ENCODE assay signal across 8 cellular contexts in the genomic region with DNA sequence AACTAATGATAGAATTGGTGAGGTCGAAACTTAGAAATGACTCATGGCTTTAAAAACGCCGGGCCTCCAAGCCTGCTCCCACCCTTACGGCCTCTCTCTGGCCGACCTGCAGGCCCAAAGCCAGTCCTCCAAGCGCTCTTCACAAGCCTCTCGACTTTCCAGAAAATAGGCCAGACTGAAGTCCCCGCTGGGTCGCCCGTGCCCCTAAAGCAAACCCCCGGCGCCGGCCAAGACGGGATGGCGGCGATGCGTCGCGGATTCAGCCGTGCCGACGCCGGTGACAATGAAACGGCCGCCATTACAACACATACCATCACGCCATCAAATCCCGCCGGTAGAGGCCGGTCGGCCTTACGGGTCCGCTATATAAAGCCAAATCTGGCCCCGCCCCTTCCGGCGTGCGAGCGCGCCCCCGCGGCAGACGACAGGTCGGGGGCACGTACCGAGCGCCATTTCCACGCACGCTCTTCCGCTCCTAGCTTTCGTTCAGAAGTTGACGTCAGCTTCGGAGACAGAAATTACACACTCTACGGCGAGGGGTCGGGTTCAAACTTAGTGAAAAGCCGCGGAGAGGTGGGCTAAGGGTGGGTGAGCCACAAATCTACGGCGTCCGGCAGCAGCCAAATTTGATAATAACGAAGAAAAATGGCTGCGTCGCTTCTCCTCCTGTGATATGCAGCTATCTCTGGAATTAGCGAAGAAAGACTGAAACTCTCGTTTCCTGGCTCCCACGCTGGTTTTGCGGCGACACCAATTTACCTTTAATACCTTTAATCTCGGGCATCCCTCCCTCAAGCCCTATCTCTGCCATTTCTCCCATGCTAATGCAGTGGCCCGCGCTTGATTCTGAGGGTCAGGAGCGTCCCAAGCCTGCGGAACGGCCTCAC. TPM values are rescaled to one million over a fixed set of nuclear protein-coding genes. Genes with fewer than 3 reads are reported as not detected.
DNase-seq lines count a peak whose midpoint lies in the region; ATAC-seq lines count a peak whose summit lies in the region.

A gene (minus strand): TSS at position 340 of the 887 bp plus-strand sequence. CDS start 26 bp downstream, at position 314.

- peaks cover 43% of the 10 kb centered on the region for H3K36me3 ChIP-seq in CD8-positive, alpha-beta memory T cell (ENCODE audit: insufficient read depth, low read length)

- H3K4me3 ChIP-seq in CD8-positive, alpha-beta memory T cell (ENCODE audit: low read length) = peak within 1 kb of the TSS; percentile 99

- DNase-seq in CD8-positive, alpha-beta memory T cell = peak; percentile 93 to 98 (median 97)
- DNase-seq in HT-29 (ENCODE audit: low spot score) = peak; percentile 83
- DNase-seq in NOMO-1 (lab: John Stamatoyannopoulos, UW; ENCODE audit: unreplicated experiment in 2 of 2) = peak; percentile 97 to 98
- DNase-seq in activated CD8-positive, alpha-beta memory T cell treated with anti-CD3 and anti-CD28 coated beads for 4 hours (ENCODE audit: low read depth in 2 of 2) = peak; percentile 94 to 96
- peak; percentile 98 to 99 (median 98) for DNase-seq in effector memory CD8-positive, alpha-beta T cell
- peak; percentile 98 for DNase-seq in memory B cell (ENCODE audit: low spot score in 2 of 2)
- peak; percentile 74 for DNase-seq in stimulated activated CD8-positive, alpha-beta memory T cell treated with anti-CD3 and anti-CD28 coated beads, Interleukin-12 subunit alpha, Interleukin-12 subunit beta, amount 100 ng/mL, for 24 hours (ENCODE audit: extremely low read depth)

- POLR2A ChIA-PET in CD8-positive, alpha-beta memory T cell (lab: Charles Lee) = interaction anchor here (0.5 to 7.0 kb wide), 35 partner anchors 9 to 1119 kb away, joined by 3 to 89 read pairs (median 5); a partner anchor contains a TSS

- H3K9me3 Mint-ChIP-seq in CD8-positive, alpha-beta memory T cell = peaks cover 0 to 3% (median 0%) of the 10 kb centered on the region in 5 donors
- H3K9me3 Mint-ChIP-seq in effector memory CD8-positive, alpha-beta T cell = no peaks in the 10 kb centered on the region
- no peaks in the 10 kb centered on the region for H3K9me3 Mint-ChIP-seq in memory B cell

- peak within 1 kb of the TSS; percentile 93 for H3K27ac ChIP-seq in CD8-positive, alpha-beta memory T cell (ENCODE audit: low read depth, low read length)

- H3K36me3 Mint-ChIP-seq in CD8-positive, alpha-beta memory T cell = peaks cover 8 to 55% (median 13%) of the 10 kb centered on the region in 3 donors
- H3K36me3 Mint-ChIP-seq in effector memory CD8-positive, alpha-beta T cell (ENCODE audit: insufficient read depth) = peaks cover 61% of the 10 kb centered on the region
- peaks cover 18% of the 10 kb centered on the region for H3K36me3 Mint-ChIP-seq in memory B cell

- CTCF ChIA-PET in CD8-positive, alpha-beta memory T cell (lab: Charles Lee) = interaction anchor here (0.7 to 7.0 kb wide), 18 partner anchors 8 to 572 kb away, joined by 3 to 178 read pairs (median 6); a partner anchor contains a TSS

- H3K27me3 ChIP-seq in CD8-positive, alpha-beta memory T cell (ENCODE audit: insufficient read depth, low read length, poor library complexity, severe bottlenecking) = no peaks in the 10 kb centered on the region

- peaks cover 47 to 56% (median 52%) of the 10 kb centered on the region in 3 donors for H3K4me1 Mint-ChIP-seq in CD8-positive, alpha-beta memory T cell
- peaks cover 29 to 44% of the 10 kb centered on the region in 2 donors for H3K4me1 Mint-ChIP-seq in effector memory CD8-positive, alpha-beta T cell (ENCODE audit: low read depth in 2 of 2)
- peaks cover 23% of the 10 kb centered on the region for H3K4me1 Mint-ChIP-seq in memory B cell

- peak within 1 kb of the TSS; percentile 90 to 99 (median 97) for H3K27ac Mint-ChIP-seq in CD8-positive, alpha-beta memory T cell
- H3K27ac Mint-ChIP-seq in effector memory CD8-positive, alpha-beta T cell = peak within 1 kb of the TSS; percentile 98 to 100
- peak within 1 kb of the TSS; percentile 96 for H3K27ac Mint-ChIP-seq in memory B cell

- H3K27me3 Mint-ChIP-seq in CD8-positive, alpha-beta memory T cell = peaks cover 0 to 10% of the 10 kb centered on the region in 2 donors
- no peaks in the 10 kb centered on the region for H3K27me3 Mint-ChIP-seq in effector memory CD8-positive, alpha-beta T cell
- no peaks in the 10 kb centered on the region for H3K27me3 Mint-ChIP-seq in memory B cell

- H3K4me1 ChIP-seq in CD8-positive, alpha-beta memory T cell (ENCODE audit: insufficient read depth, low read length) = peaks cover 41% of the 10 kb centered on the region

- H3K9me3 ChIP-seq in CD8-positive, alpha-beta memory T cell (ENCODE audit: low read length) = no peaks in the 10 kb centered on the region

- ATAC-seq in GM19468 (IDR thresholded peaks at IDR 0.05; ENCODE audit: extremely low read depth, unreplicated experiment) (peak; percentile 75), memory B cell (ENCODE audit: low read depth) (peak; percentile 84)
- ATAC-seq in effector memory CD8-positive, alpha-beta T cell (replicated peaks) = peak; percentile 81

- H3K4me3 Mint-ChIP-seq in CD8-positive, alpha-beta memory T cell = peak within 1 kb of the TSS; percentile 95 to 100 (median 99)
- H3K4me3 Mint-ChIP-seq in effector memory CD8-positive, alpha-beta T cell = peak within 1 kb of the TSS; percentile 94 to 100
- H3K4me3 Mint-ChIP-seq in memory B cell = peak within 1 kb of the TSS; percentile 98

RNA-seq across cellular contexts. Expression of the gene that starts here (rescaled TPM):
- 1,000 to 10,000 TPM; 2,574 to 2,607 TPM for total RNA-seq in CD8-positive, alpha-beta memory T cell
- 3,654 TPM for polyA plus RNA-seq in CD8-positive, alpha-beta memory T cell
- total RNA-seq in HT-29 (2014; rRNA removed; shearing (Covaris generic)) = 2,060 and 2,152 TPM in 2 replicates

Comparison
In these comparisons a context has a peak if more than half of its experiments do, and no peak if none do; other contexts are left out.
1. Peak in every context shown above with its lines: DNase-seq, ATAC-seq, H3K4me3 ChIP-seq and H3K27ac ChIP-seq.